In the genomic region with DNA sequence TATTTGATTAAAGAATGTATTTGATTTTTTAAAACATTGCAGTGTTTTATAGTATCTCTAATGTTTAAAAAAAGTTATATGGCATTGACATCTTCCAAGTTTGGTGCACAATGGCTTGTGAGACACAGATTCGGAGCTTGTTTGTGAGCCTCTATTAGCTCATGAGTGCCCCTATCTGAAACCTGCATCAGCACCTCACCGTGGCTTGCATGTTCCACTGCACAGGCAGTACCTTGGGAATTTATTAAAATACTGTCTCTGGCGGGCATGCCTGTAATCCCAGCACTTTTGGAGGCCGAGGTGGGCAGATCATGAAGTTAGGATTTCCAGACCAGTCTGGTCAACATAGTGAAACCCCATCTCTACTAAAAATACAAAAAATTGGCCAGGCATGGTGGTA, we compare ENCODE assay signal across 22 cellular contexts. TPM values are rescaled to one million over a fixed set of nuclear protein-coding genes. Genes with fewer than 3 reads are reported as not detected.
DNase-seq lines count a peak whose midpoint lies in the region; ATAC-seq and TF ChIP-seq lines count a peak whose summit lies in the region.
"Had no signal": no experiment of that assay in that cellular context is flagged by ENCODE, and none has a peak within 500 bp of the region (broad histone marks: within the 10 kb centered on the region; RNA-seq: fewer than 3 reads in every experiment).

No MANE protein-coding gene starts in this region.

- no peak overlapping the region for H3K27ac Mint-ChIP-seq in endothelial cell (ENCODE audit: unreplicated experiment)
- no peak overlapping the region for H3K27ac Mint-ChIP-seq in activated T-helper 1 cell treated with anti-CD3 and anti-CD28 coated beads, Interleukin-12 subunit alpha, Interleukin-12 subunit beta, Interleukin-2, Interleukin-4 antibody, amounts not matched to agents 30 ng/mL and 10 ng/mL and 1 ng/mL, durations not matched to agents 14 hours and 24 hours and 36 hours
- H3K27ac Mint-ChIP-seq: activated naive CD4-positive, alpha-beta T cell treated with anti-CD3 and anti-CD28 coated beads for 36 hours; memory B cell; nephron had no signal

- H3K36me3 Mint-ChIP-seq in endothelial cell (ENCODE audit: low read depth, unreplicated experiment), result no peaks in the 10 kb centered on the region
- H3K36me3 Mint-ChIP-seq in activated T-helper 1 cell treated with anti-CD3 and anti-CD28 coated beads, Interleukin-12 subunit alpha, Interleukin-12 subunit beta, Interleukin-2, Interleukin-4 antibody, amounts not matched to agents 30 ng/mL and 10 ng/mL and 1 ng/mL, durations not matched to agents 14 hours and 24 hours and 36 hours (ENCODE audit: low read depth), result no peaks in the 10 kb centered on the region
- H3K36me3 Mint-ChIP-seq: memory B cell had no signal

- H3K4me1 ChIP-seq in OCI-LY3 (ENCODE audit: low read length) (peaks cover 9% of the 10 kb centered on the region), left lung (peaks cover 0 to 11% of the 10 kb centered on the region in 2 donors)
- H3K4me1 ChIP-seq: testis had no signal

- DNase-seq in SIG-M5 treated with dmso at 0.1 percent for 504 hours (lab: John Stamatoyannopoulos, UW; ENCODE audit: unreplicated experiment), result peak; percentile 10
- no peak for DNase-seq in SIG-M5 (lab: John Stamatoyannopoulos, UW)
- peak; percentile 15 for DNase-seq in endothelial cell (ENCODE audit: low spot score)
- DNase-seq in NCI-H187 treated with DMSO at 0.1 percent for 48 hours (lab: John Stamatoyannopoulos, UW), result no peak
- DNase-seq in left lung, result no peak
- no peak for DNase-seq in effector CD8-positive, alpha-beta T cell (lab: John Stamatoyannopoulos, UW)
- DNase-seq in activated T-helper 1 cell treated with anti-CD3 and anti-CD28 coated beads, Interleukin-12 subunit alpha, Interleukin-12 subunit beta, Interleukin-2, Interleukin-4 antibody, amounts not matched to agents 30 ng/mL and 10 ng/mL and 1 ng/mL, durations not matched to agents 14 hours and 24 hours and 36 hours (ENCODE audit: low spot score), result no peak
- DNase-seq: activated CD8-positive, alpha-beta memory T cell treated with anti-CD3 and anti-CD28 coated beads, Interleukin-2, amount 50 U/mL, for 4 hours; activated naive CD4-positive, alpha-beta T cell treated with anti-CD3 and anti-CD28 coated beads for 36 hours; Caco-2; effector CD4-positive, alpha-beta T cell; foreskin fibroblast; GOT3; KG1; NCI-H345; stimulated activated CD4-positive, alpha-beta T cell treated with anti-CD3 and anti-CD28 coated beads, Interleukin-2, amount 100 ng/mL, for 48 hours; stimulated activated CD8-positive, alpha-beta memory T cell treated with anti-CD3 and anti-CD28 coated beads, Interleukin-4, amount 100 ng/mL, for 48 hours; testis had no signal

- ATAC-seq in left lung, result no peak

- H3K36me3 ChIP-seq in OCI-LY3 (replicated peaks; ENCODE audit: low read depth, low read length) (no peaks in the 10 kb centered on the region), left lung (no peaks in the 10 kb centered on the region)
- H3K36me3 ChIP-seq: right atrium auricular region had no signal

- H4K20me1 ChIP-seq in OCI-LY3 (ENCODE audit: insufficient read depth, low read length), result no peaks in the 10 kb centered on the region

- TF ChIP-seq CTCF in OCI-LY3 (IDR thresholded peaks at IDR 0.05; ENCODE audit: low read depth, low read length) (peak; percentile 31; the same call in 1 of the 2 replicates), endothelial cell (IDR thresholded peaks at IDR 0.05; ENCODE audit: unreplicated experiment) (no peak), left lung (IDR thresholded peaks at IDR 0.05) (no peak)

- H3K4me3 ChIP-seq in OCI-LY3 (ENCODE audit: low read length), result no peak overlapping the region
- H3K4me3 ChIP-seq in left lung, result no peak overlapping the region
- H3K4me3 ChIP-seq: right atrium auricular region, testis had no signal

- H3K27me3 Mint-ChIP-seq in endothelial cell (ENCODE audit: unreplicated experiment), result no peaks in the 10 kb centered on the region
- H3K27me3 Mint-ChIP-seq in activated T-helper 1 cell treated with anti-CD3 and anti-CD28 coated beads, Interleukin-12 subunit alpha, Interleukin-12 subunit beta, Interleukin-2, Interleukin-4 antibody, amounts not matched to agents 30 ng/mL and 10 ng/mL and 1 ng/mL, durations not matched to agents 14 hours and 24 hours and 36 hours (ENCODE audit: insufficient read depth), result peaks cover 4% of the 10 kb centered on the region
- H3K27me3 Mint-ChIP-seq: memory B cell had no signal

- no peaks in the 10 kb centered on the region for H3K4me1 Mint-ChIP-seq in endothelial cell (ENCODE audit: unreplicated experiment)
- H3K4me1 Mint-ChIP-seq in activated T-helper 1 cell treated with anti-CD3 and anti-CD28 coated beads, Interleukin-12 subunit alpha, Interleukin-12 subunit beta, Interleukin-2, Interleukin-4 antibody, amounts not matched to agents 30 ng/mL and 10 ng/mL and 1 ng/mL, durations not matched to agents 14 hours and 24 hours and 36 hours (ENCODE audit: low read depth), result peaks cover 5% of the 10 kb centered on the region
- H3K4me1 Mint-ChIP-seq: nephron had no signal

- H3K4me2 ChIP-seq in OCI-LY3 (ENCODE audit: low read length), result no peak overlapping the region

- H3K27ac ChIP-seq in OCI-LY3 (ENCODE audit: low read length) (no peak overlapping the region), left lung (no peak overlapping the region)
- H3K27ac ChIP-seq: right atrium auricular region, testis had no signal

- no peak overlapping the region for H3K4me3 Mint-ChIP-seq in endothelial cell (ENCODE audit: unreplicated experiment)
- H3K4me3 Mint-ChIP-seq in activated T-helper 1 cell treated with anti-CD3 and anti-CD28 coated beads, Interleukin-12 subunit alpha, Interleukin-12 subunit beta, Interleukin-2, Interleukin-4 antibody, amounts not matched to agents 30 ng/mL and 10 ng/mL and 1 ng/mL, durations not matched to agents 14 hours and 24 hours and 36 hours, result no peak overlapping the region
- H3K4me3 Mint-ChIP-seq: activated naive CD4-positive, alpha-beta T cell treated with anti-CD3 and anti-CD28 coated beads for 36 hours; memory B cell; nephron had no signal

- intact Hi-C loops in left lung (cut with DNase I), result no loop called here
- intact Hi-C loops in activated T-helper 1 cell treated with anti-CD3 and anti-CD28 coated beads, Interleukin-12 subunit alpha, Interleukin-12 subunit beta, Interleukin-2, Interleukin-4 antibody, amounts not matched to agents 30 ng/mL and 10 ng/mL and 1 ng/mL, durations not matched to agents 14 hours and 24 hours and 36 hours (cut with micrococcal nuclease), result no loop called here

- H3K9me3 ChIP-seq in OCI-LY3 (ENCODE audit: insufficient read depth, low read length), result no peaks in the 10 kb centered on the region
- H3K9me3 ChIP-seq in left lung, result no peaks in the 10 kb centered on the region
- H3K9me3 ChIP-seq: Caco-2, right atrium auricular region, testis had no signal

- H3K27me3 ChIP-seq in OCI-LY3 (ENCODE audit: low read depth, low read length), result 0 out of 2 replicates have a peak, but pooled peaks cover 3% of the 10 kb centered on the region
- H3K27me3 ChIP-seq in left lung, result no peaks in the 10 kb centered on the region
- H3K27me3 ChIP-seq: right atrium auricular region, testis had no signal

- no peaks in the 10 kb centered on the region for H3K79me2 ChIP-seq in OCI-LY3 (ENCODE audit: low read length)

- no peaks in the 10 kb centered on the region for H3K9me3 Mint-ChIP-seq in endothelial cell (ENCODE audit: unreplicated experiment)
- no peaks in the 10 kb centered on the region for H3K9me3 Mint-ChIP-seq in activated T-helper 1 cell treated with anti-CD3 and anti-CD28 coated beads, Interleukin-12 subunit alpha, Interleukin-12 subunit beta, Interleukin-2, Interleukin-4 antibody, amounts not matched to agents 30 ng/mL and 10 ng/mL and 1 ng/mL, durations not matched to agents 14 hours and 24 hours and 36 hours
- H3K9me3 Mint-ChIP-seq: activated naive CD4-positive, alpha-beta T cell treated with anti-CD3 and anti-CD28 coated beads for 36 hours; memory B cell; nephron had no signal

- no peak overlapping the region for H3K9ac ChIP-seq in OCI-LY3 (ENCODE audit: low read length)

- H2AFZ ChIP-seq in OCI-LY3 (ENCODE audit: low read depth, low read length), result no peak overlapping the region

RNA-seq across cellular contexts. Expression of a gene that starts 6.8 kb away (rescaled TPM):
- total RNA-seq in endothelial cell (ENCODE audit: unreplicated experiment), result not detected
- total RNA-seq in left lung, result not detected
- total RNA-seq in activated T-helper 1 cell treated with anti-CD3 and anti-CD28 coated beads, Interleukin-12 subunit alpha, Interleukin-12 subunit beta, Interleukin-2, Interleukin-4 antibody, amounts not matched to agents 30 ng/mL and 10 ng/mL and 1 ng/mL, durations not matched to agents 14 hours and 24 hours and 36 hours, result not detected in 2 replicates
- total RNA-seq: activated naive CD4-positive, alpha-beta T cell treated with anti-CD3 and anti-CD28 coated beads for 36 hours; Caco-2; right atrium auricular region had no signal

RNA-seq across cellular contexts. Expression of a gene that starts 36.1 kb away (rescaled TPM):
- total RNA-seq in endothelial cell (ENCODE audit: unreplicated experiment), result 7.6 TPM
- total RNA-seq in left lung, result 100 to 1,000 TPM in 1 of 2 donors, 10 to 100 TPM in 1; 79.9 to 160 TPM
- total RNA-seq in activated T-helper 1 cell treated with anti-CD3 and anti-CD28 coated beads, Interleukin-12 subunit alpha, Interleukin-12 subunit beta, Interleukin-2, Interleukin-4 antibody, amounts not matched to agents 30 ng/mL and 10 ng/mL and 1 ng/mL, durations not matched to agents 14 hours and 24 hours and 36 hours, result 38.8 and 42.1 TPM in 2 replicates

RNA-seq across cellular contexts. Expression of a gene that starts 39.0 kb away (rescaled TPM):
- total RNA-seq in endothelial cell (ENCODE audit: unreplicated experiment) (not detected), left lung (not detected)
- total RNA-seq in activated T-helper 1 cell treated with anti-CD3 and anti-CD28 coated beads, Interleukin-12 subunit alpha, Interleukin-12 subunit beta, Interleukin-2, Interleukin-4 antibody, amounts not matched to agents 30 ng/mL and 10 ng/mL and 1 ng/mL, durations not matched to agents 14 hours and 24 hours and 36 hours, result not detected in 2 replicates
- total RNA-seq: activated naive CD4-positive, alpha-beta T cell treated with anti-CD3 and anti-CD28 coated beads for 36 hours; Caco-2; right atrium auricular region; testis had no signal

Comparison
In these comparisons a context has a peak if more than half of its experiments do, and no peak if none do; other contexts are left out.
1. DNase-seq: peak in SIG-M5 treated with dmso at 0.1 percent for 504 hours (single experiment) and endothelial cell (single experiment); none in SIG-M5 (single experiment), NCI-H187 treated with DMSO at 0.1 percent for 48 hours (single experiment), left lung (0 of 2), effector CD8-positive, alpha-beta T cell (single experiment) and activated T-helper 1 cell treated with anti-CD3 and anti-CD28 coated beads, Interleukin-12 subunit alpha, Interleukin-12 subunit beta, Interleukin-2, Interleukin-4 antibody, amounts not matched to agents 30 ng/mL and 10 ng/mL and 1 ng/mL, durations not matched to agents 14 hours and 24 hours and 36 hours (single experiment).